ENCODE assay signal across 16 cellular contexts in genomic region chr4:24799544-24800272, GRCh38. TPM values are rescaled to one million over a fixed set of nuclear protein-coding genes. Genes with fewer than 3 reads are reported as not detected.
DNase-seq lines count a peak whose midpoint lies in the region; ATAC-seq, FAIRE-seq and TF ChIP-seq lines count a peak whose summit lies in the region.
"Had no signal": no experiment of that assay in that cellular context is flagged by ENCODE, and none has a peak within 500 bp of the region (broad histone marks: within the 10 kb centered on the region; RNA-seq: fewer than 3 reads in every experiment).

No MANE protein-coding gene starts in this region.

- H2AFZ ChIP-seq in osteoblast (ENCODE audit: low read length): no peak overlapping the region

- H3K27me3 Mint-ChIP-seq in stimulated activated naive CD8-positive, alpha-beta T cell treated with anti-CD3 and anti-CD28 coated beads, Interleukin-15, amount 100 ng/mL, for 72 hours: peaks cover 72% of the 10 kb centered on the region

- no peak for TF ChIP-seq EP300 in gastroesophageal sphincter (IDR thresholded peaks at IDR 0.05)

- H3K4me1 Mint-ChIP-seq in stimulated activated naive CD8-positive, alpha-beta T cell treated with anti-CD3 and anti-CD28 coated beads, Interleukin-15, amount 100 ng/mL, for 72 hours: no peaks in the 10 kb centered on the region

- no peak for DNase-seq in stimulated activated naive CD8-positive, alpha-beta T cell treated with anti-CD3 and anti-CD28 coated beads, Interleukin-15, Interleukin-2, amounts not matched to agents 100 U/mL and 50 U/mL, for 24 hours
- DNase-seq in stimulated activated naive CD8-positive, alpha-beta T cell treated with anti-CD3 and anti-CD28 coated beads, Interleukin-15, amount 100 ng/mL, for 72 hours: no peak
- peak; percentile 68 for DNase-seq in osteoblast (ENCODE audit: insufficient read length, low spot score, missing footprints)
- no peak for DNase-seq in stimulated activated CD4-positive, alpha-beta T cell treated with anti-CD3 and anti-CD28 coated beads, Interleukin-4, amount 100 ng/mL, for 24 hours
- DNase-seq in activated CD4-positive, alpha-beta T cell treated with anti-CD3 and anti-CD28 coated beads, Interleukin-2, amount 50 U/mL, for 4 hours: no peak
- DNase-seq in GM12891 (ENCODE audit: insufficient read length, low spot score): no peak
- no peak for DNase-seq in stimulated activated naive CD4-positive, alpha-beta T cell (lab: John Stamatoyannopoulos, UW)
- DNase-seq: ACHN, HFFc6, NCI-H1048, tibial artery had no signal

- H3K4me1 ChIP-seq in gastroesophageal sphincter: peaks cover 0 to 95% (median 9%) of the 10 kb centered on the region in 3 donors
- peaks cover 21% of the 10 kb centered on the region for H3K4me1 ChIP-seq in osteoblast (ENCODE audit: insufficient read depth, low read length)

- FAIRE-seq in GM12891 (lab: Jason Lieb, UNC): no peak
- FAIRE-seq: HepG2 had no signal

- H3K79me2 ChIP-seq in osteoblast (ENCODE audit: insufficient read depth, low read length): no peaks in the 10 kb centered on the region

- H3K9me3 Mint-ChIP-seq in stimulated activated naive CD8-positive, alpha-beta T cell treated with anti-CD3 and anti-CD28 coated beads, Interleukin-15, amount 100 ng/mL, for 72 hours: no peaks in the 10 kb centered on the region
- H3K9me3 Mint-ChIP-seq: activated naive CD4-positive, alpha-beta T cell treated with anti-CD3 and anti-CD28 coated beads, Interleukin-2, amount 50 U/mL, for 72 hours; HFFc6; nephron had no signal

- TF ChIP-seq CTCF in gastroesophageal sphincter (IDR thresholded peaks at IDR 0.05): no peak
- TF ChIP-seq CTCF in osteoblast (IDR thresholded peaks at IDR 0.05; ENCODE audit: extremely low read depth, low read depth, low read length): no peak

- peak overlapping the region; percentile 27 for H3K4me2 ChIP-seq in osteoblast (ENCODE audit: insufficient read depth, low read length)

- H3K36me3 ChIP-seq in gastroesophageal sphincter (peaks cover 0 to 4% of the 10 kb centered on the region in 2 donors), osteoblast (ENCODE audit: insufficient read depth, low read length) (no peaks in the 10 kb centered on the region)
- H3K36me3 ChIP-seq: tibial artery had no signal

- no peak overlapping the region for H3K27ac Mint-ChIP-seq in stimulated activated naive CD8-positive, alpha-beta T cell treated with anti-CD3 and anti-CD28 coated beads, Interleukin-15, amount 100 ng/mL, for 72 hours
- H3K27ac Mint-ChIP-seq: activated naive CD4-positive, alpha-beta T cell treated with anti-CD3 and anti-CD28 coated beads, Interleukin-2, amount 50 U/mL, for 72 hours; HFFc6; nephron had no signal

- H3K27ac ChIP-seq in gastroesophageal sphincter (peak overlapping the region in 3 of 4 donors; percentile 61 to 95 (median 93)), osteoblast (ENCODE audit: low read depth, low read length) (no peak overlapping the region)
- H3K27ac ChIP-seq: VCaP had no signal

- H3K27me3 ChIP-seq in gastroesophageal sphincter (no peaks in the 10 kb centered on the region), osteoblast (ENCODE audit: insufficient read depth, low read length) (peaks cover 6% of the 10 kb centered on the region)
- H3K27me3 ChIP-seq: tibial artery had no signal

- peak; percentile 8 for ATAC-seq in stimulated activated naive CD8-positive, alpha-beta T cell treated with anti-CD3 and anti-CD28 coated beads, Interleukin-15, Interleukin-2, amounts not matched to agents 100 U/mL and 50 U/mL, for 24 hours
- ATAC-seq in stimulated activated naive CD8-positive, alpha-beta T cell treated with anti-CD3 and anti-CD28 coated beads, Interleukin-15, amount 100 ng/mL, for 72 hours: no peak
- no peak for ATAC-seq in gastroesophageal sphincter
- ATAC-seq: activated naive CD4-positive, alpha-beta T cell treated with anti-CD3 and anti-CD28 coated beads, Interleukin-2, amount 50 U/mL, for 72 hours; HepG2 had no signal

- WGBS in gastroesophageal sphincter (ENCODE audit: low coverage in 1 of 2), 2 donors: 59 to 75% methylated on average over 2 to 14 of the region's 102 CpGs

- no peak overlapping the region for H3K4me3 Mint-ChIP-seq in stimulated activated naive CD8-positive, alpha-beta T cell treated with anti-CD3 and anti-CD28 coated beads, Interleukin-15, amount 100 ng/mL, for 72 hours
- H3K4me3 Mint-ChIP-seq: HFFc6 had no signal

- no peak for TF ChIP-seq POLR2A in gastroesophageal sphincter (IDR thresholded peaks at IDR 0.05)
- no peak for TF ChIP-seq POLR2A in GM12891 (IDR thresholded peaks at IDR 0.05; ENCODE audit: low read depth, low read length)

- H3K4me3 ChIP-seq in gastroesophageal sphincter: peak overlapping the region in 1 of 2 donors; percentile 36
- H3K4me3 ChIP-seq in osteoblast (ENCODE audit: insufficient read depth, low read length): no peak overlapping the region

- H3K9me3 ChIP-seq in gastroesophageal sphincter (no peaks in the 10 kb centered on the region), osteoblast (ENCODE audit: low read depth, low read length) (no peaks in the 10 kb centered on the region)
- H3K9me3 ChIP-seq: tibial artery had no signal

- H4K20me1 ChIP-seq in osteoblast (ENCODE audit: insufficient read depth, low read length): no peaks in the 10 kb centered on the region

TF ChIP-seq in GM12891, 5 proteins besides CTCF, POLR2A, EP300 and RAD21:
- TF ChIP-seq SPI1 (IDR thresholded peaks at IDR 0.05; ENCODE audit: low read depth, low read length) (no peak), TAF1 (IDR thresholded peaks at IDR 0.05; ENCODE audit: low read depth, low read length) (no peak), PAX5 (IDR thresholded peaks at IDR 0.05; ENCODE audit: insufficient read depth, low read length, severe bottlenecking) (no peak), POLR2AphosphoS5 (IDR thresholded peaks at IDR 0.05; ENCODE audit: low read depth, low read length) (no peak), POU2F2 (IDR thresholded peaks at IDR 0.05; ENCODE audit: low read depth, low read length) (no peak)

RNA-seq across cellular contexts. Expression of gene SOD3, which starts 4.3 kb away (rescaled TPM):
- total RNA-seq in gastroesophageal sphincter (100 to 1,000 TPM; 199 to 801 (median 448) TPM), osteoblast (2.1 and 4.3 TPM in 2 replicates)
- polyA plus RNA-seq in GM12891 (2012; ENCODE audit: low read depth, missing spikeins): not detected
- total RNA-seq: activated naive CD4-positive, alpha-beta T cell treated with anti-CD3 and anti-CD28 coated beads, Interleukin-2, amount 50 U/mL, for 72 hours; HepG2 had no signal

Comparison
In these comparisons a context has a peak if more than half of its experiments do, and no peak if none do; other contexts are left out.
1. RNA of gene SOD3, which starts 4.3 kb away (total RNA-seq): 199 to 801 TPM in gastroesophageal sphincter; 2.1 to 4.3 TPM in osteoblast; every median in the first group is over 10 times any median in the second.